In the genomic region with DNA sequence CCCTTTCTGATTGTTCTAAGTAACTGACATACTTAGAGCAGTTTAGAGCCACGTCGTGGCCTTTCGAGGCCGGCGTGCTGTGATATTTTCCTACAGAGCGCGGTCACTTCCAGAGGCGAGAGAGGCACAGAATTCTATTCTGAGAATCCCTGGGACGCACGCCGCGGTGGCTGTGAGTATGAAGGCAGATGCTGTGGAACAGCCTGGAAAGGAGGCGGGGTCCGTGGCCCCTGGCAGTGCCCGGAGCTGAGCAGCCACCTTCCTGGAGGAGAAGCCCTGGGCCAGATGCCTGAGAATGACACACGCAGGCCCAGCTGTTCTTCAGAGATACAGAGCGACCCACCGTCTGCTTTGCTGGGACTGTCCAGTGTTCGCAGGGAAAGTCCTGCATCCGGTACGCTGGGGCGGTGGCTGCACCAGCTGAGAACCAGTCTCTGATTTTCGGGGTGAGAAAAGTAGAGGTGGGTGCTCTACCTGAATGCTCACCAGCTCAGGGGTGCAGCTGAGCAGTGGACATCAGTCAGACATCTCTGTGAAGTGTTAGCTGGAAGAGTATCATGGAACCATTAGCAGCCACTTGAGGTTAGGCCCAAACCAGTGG, we compare ENCODE assay signal across 1 cellular context.
TF ChIP-seq lines count a peak whose summit lies in the region.

No MANE protein-coding gene starts in this region.

TF ChIP-seq in HepG2, 621 proteins besides CTCF, POLR2A, EP300 and RAD21:
- TF ChIP-seq, protein P1, sequence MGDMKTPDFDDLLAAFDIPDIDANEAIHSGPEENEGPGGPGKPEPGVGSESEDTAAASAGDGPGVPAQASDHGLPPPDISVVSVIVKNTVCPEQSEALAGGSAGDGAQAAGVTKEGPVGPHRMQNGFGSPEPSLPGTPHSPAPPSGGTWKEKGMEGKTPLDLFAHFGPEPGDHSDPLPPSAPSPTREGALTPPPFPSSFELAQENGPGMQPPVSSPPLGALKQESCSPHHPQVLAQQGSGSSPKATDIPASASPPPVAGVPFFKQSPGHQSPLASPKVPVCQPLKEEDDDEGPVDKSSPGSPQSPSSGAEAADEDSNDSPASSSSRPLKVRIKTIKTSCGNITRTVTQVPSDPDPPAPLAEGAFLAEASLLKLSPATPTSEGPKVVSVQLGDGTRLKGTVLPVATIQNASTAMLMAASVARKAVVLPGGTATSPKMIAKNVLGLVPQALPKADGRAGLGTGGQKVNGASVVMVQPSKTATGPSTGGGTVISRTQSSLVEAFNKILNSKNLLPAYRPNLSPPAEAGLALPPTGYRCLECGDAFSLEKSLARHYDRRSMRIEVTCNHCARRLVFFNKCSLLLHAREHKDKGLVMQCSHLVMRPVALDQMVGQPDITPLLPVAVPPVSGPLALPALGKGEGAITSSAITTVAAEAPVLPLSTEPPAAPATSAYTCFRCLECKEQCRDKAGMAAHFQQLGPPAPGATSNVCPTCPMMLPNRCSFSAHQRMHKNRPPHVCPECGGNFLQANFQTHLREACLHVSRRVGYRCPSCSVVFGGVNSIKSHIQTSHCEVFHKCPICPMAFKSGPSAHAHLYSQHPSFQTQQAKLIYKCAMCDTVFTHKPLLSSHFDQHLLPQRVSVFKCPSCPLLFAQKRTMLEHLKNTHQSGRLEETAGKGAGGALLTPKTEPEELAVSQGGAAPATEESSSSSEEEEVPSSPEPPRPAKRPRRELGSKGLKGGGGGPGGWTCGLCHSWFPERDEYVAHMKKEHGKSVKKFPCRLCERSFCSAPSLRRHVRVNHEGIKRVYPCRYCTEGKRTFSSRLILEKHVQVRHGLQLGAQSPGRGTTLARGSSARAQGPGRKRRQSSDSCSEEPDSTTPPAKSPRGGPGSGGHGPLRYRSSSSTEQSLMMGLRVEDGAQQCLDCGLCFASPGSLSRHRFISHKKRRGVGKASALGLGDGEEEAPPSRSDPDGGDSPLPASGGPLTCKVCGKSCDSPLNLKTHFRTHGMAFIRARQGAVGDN (CRISPR knock-in tag; IDR thresholded peaks at IDR 0.05): 0 out of 2 replicates have a peak, but pooled peaks have one; percentile 19
